In the genomic region with DNA sequence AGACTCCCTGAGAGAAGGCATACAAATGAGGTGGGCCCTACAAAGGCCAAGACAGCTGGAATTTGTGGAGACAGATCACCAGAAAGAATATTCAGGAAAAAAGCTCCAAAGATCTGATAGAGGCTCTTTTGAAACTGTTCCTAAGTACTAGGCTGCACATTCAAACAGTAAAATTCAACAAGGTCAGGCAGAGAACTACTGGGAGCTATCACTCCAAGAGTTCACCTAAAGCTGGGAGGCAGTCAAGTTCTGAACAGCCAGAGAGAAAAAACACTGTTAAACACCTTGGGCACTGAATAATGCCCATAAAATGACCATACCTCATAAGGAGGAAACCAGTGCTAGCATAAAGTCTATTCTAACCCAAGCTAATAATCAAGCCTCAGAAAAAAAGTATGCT, we compare ENCODE assay signal across 27 cellular contexts. TPM values are rescaled to one million over a fixed set of nuclear protein-coding genes. Genes with fewer than 3 reads are reported as not detected.
DNase-seq lines count a peak whose midpoint lies in the region; ATAC-seq and TF ChIP-seq lines count a peak whose summit lies in the region.
"Had no signal": no experiment of that assay in that cellular context is flagged by ENCODE, and none has a peak within 500 bp of the region (broad histone marks: within the 10 kb centered on the region; RNA-seq: fewer than 3 reads in every experiment).

No MANE protein-coding gene starts in this region.

- no peaks in the 10 kb centered on the region for H3K9me3 ChIP-seq in ectodermal cell (ENCODE audit: control insufficient read depth, low read length)
- H3K9me3 ChIP-seq: adrenal gland, BE2C, right lobe of liver had no signal

- H3K27me3 Mint-ChIP-seq in CD14-positive monocyte (ENCODE audit: low read depth in 3 of 3) (no peaks in the 10 kb centered on the region), GM23338 (ENCODE audit: insufficient read depth, low read depth, poor library complexity) (no peaks in the 10 kb centered on the region)
- no peaks in the 10 kb centered on the region for H3K27me3 Mint-ChIP-seq in naive thymus-derived CD8-positive, alpha-beta T cell
- H3K27me3 Mint-ChIP-seq: activated CD8-positive, alpha-beta memory T cell treated with anti-CD3 and anti-CD28 coated beads, Interleukin-2, amount 10 ng/mL, durations not matched to agents 7 days and 5 days; brain had no signal

- intact Hi-C loops in CD14-positive monocyte (cut with micrococcal nuclease): no loop called here

- no peaks in the 10 kb centered on the region for H3K27me3 ChIP-seq in GM23338 (ENCODE audit: insufficient read depth)
- no peaks in the 10 kb centered on the region for H3K27me3 ChIP-seq in ectodermal cell (ENCODE audit: control insufficient read depth, insufficient read depth, low read length, poor library complexity, severe bottlenecking)
- H3K27me3 ChIP-seq: adrenal gland, BE2C, right lobe of liver, transverse colon had no signal

- H3K9me3 Mint-ChIP-seq in CD14-positive monocyte (peaks cover 9 to 26% (median 22%) of the 10 kb centered on the region in 7 donors), GM23338 (peaks cover 28% of the 10 kb centered on the region)
- peaks cover 0 to 33% (median 9%) of the 10 kb centered on the region in 9 donors for H3K9me3 Mint-ChIP-seq in naive thymus-derived CD8-positive, alpha-beta T cell

- H3K27ac Mint-ChIP-seq in CD14-positive monocyte (peak overlapping the region in 4 of 7 donors; percentile 21 to 84 (median 58)), GM23338 (peak overlapping the region; percentile 74)
- peak overlapping the region in 2 of 10 donors; percentile 35 to 67 for H3K27ac Mint-ChIP-seq in naive thymus-derived CD8-positive, alpha-beta T cell
- H3K27ac Mint-ChIP-seq: activated CD8-positive, alpha-beta memory T cell treated with anti-CD3 and anti-CD28 coated beads, Interleukin-2, amount 10 ng/mL, durations not matched to agents 7 days and 5 days; brain; HFFc6 had no signal

- no peaks in the 10 kb centered on the region for H3K9me2 ChIP-seq in GM23338 (ENCODE audit: insufficient read depth)

- H2AFZ ChIP-seq in GM23338: no peak overlapping the region

- no peak for DNase-seq in CD14-positive monocyte (ENCODE audit: low spot score)
- no peak for DNase-seq in GM23338 (ENCODE audit: low spot score)
- DNase-seq in naive thymus-derived CD8-positive, alpha-beta T cell: no peak
- DNase-seq in NCI-H774 (lab: John Stamatoyannopoulos, UW): no peak
- DNase-seq in NOMO-1 treated with dmso at 0.1 percent for 144 hours (lab: John Stamatoyannopoulos, UW; ENCODE audit: unreplicated experiment): no peak
- no peak for DNase-seq in epidermal melanocyte (ENCODE audit: insufficient read length, low spot score)
- DNase-seq: ACHN; activated CD4-positive, alpha-beta T cell treated with anti-CD3 and anti-CD28 coated beads, Interleukin-2, amount 50 U/mL, for 4 hours; activated CD8-positive, alpha-beta memory T cell treated with anti-CD3 and anti-CD28 coated beads, Interleukin-2, amount 10 ng/mL, durations not matched to agents 7 days and 5 days; activated T-cell treated with anti-CD3 and anti-CD28 coated beads, Interleukin-2, amount 50 U/mL, for 4 hours; adrenal gland; BE2C; HFFc6; hippocampal formation; NCI-H1092 treated with DMSO at 0.1 percent for 48 hours; NCI-H1694 treated with DMSO at 0.1 percent for 48 hours; NCI-H446; NCI-H748 treated with DMSO at 0.1 percent for 48 hours; right lobe of liver; RPMI8226; stimulated activated CD4-positive, alpha-beta T cell treated with anti-CD3 and anti-CD28 coated beads, Interleukin-12 subunit alpha, Interleukin-12 subunit beta, amount 100 ng/mL, for 4 hours; stimulated activated CD4-positive, alpha-beta T cell treated with anti-CD3 and anti-CD28 coated beads, Interleukin-4, amount 100 ng/mL, for 24 hours; transverse colon had no signal

- H3K4me1 ChIP-seq in GM23338 (ENCODE audit: insufficient read depth): peaks cover 48% of the 10 kb centered on the region
- peaks cover 39% of the 10 kb centered on the region for H3K4me1 ChIP-seq in ectodermal cell (ENCODE audit: control insufficient read depth, insufficient read depth, low read length)

- peak overlapping the region; percentile 42; the same call in 1 of the 2 replicates for H3K4me2 ChIP-seq in GM23338

- TF ChIP-seq CTCF in CD14-positive monocyte (IDR thresholded peaks at IDR 0.05) (no peak), GM23338 (conservative IDR thresholded peaks at IDR 0.05; ENCODE audit: low read depth in 2 of 2) (no peak)

- peaks cover 0 to 5% of the 10 kb centered on the region in 2 donors for H3K36me3 Mint-ChIP-seq in CD14-positive monocyte
- H3K36me3 Mint-ChIP-seq in GM23338 (ENCODE audit: low read depth): peaks cover 35% of the 10 kb centered on the region
- peaks cover 4 to 17% (median 12%) of the 10 kb centered on the region in 3 donors for H3K36me3 Mint-ChIP-seq in naive thymus-derived CD8-positive, alpha-beta T cell

- POLR2A ChIA-PET in naive thymus-derived CD8-positive, alpha-beta T cell (lab: Charles Lee): no interaction called here

- H3F3A ChIP-seq in GM23338 (replicated peaks; ENCODE audit: low read depth): no peaks in the 10 kb centered on the region

- H3K36me3 ChIP-seq in GM23338 (ENCODE audit: insufficient read depth) (no peaks in the 10 kb centered on the region), ectodermal cell (ENCODE audit: control insufficient read depth, insufficient read depth, low read length) (no peaks in the 10 kb centered on the region)
- H3K36me3 ChIP-seq: adrenal gland, BE2C, right lobe of liver, transverse colon had no signal

- ATAC-seq in GM23338 (no peak), HG03045 (IDR thresholded peaks at IDR 0.05; ENCODE audit: unreplicated experiment) (no peak)
- no peak for ATAC-seq in naive thymus-derived CD8-positive, alpha-beta T cell
- ATAC-seq: activated CD4-positive, CD25-positive, alpha-beta regulatory T cell treated with anti-CD3 and anti-CD28 coated beads, Interleukin-2, amount 50 U/mL, for 24 hours; activated CD8-positive, alpha-beta memory T cell treated with anti-CD3 and anti-CD28 coated beads, Interleukin-2, amount 10 ng/mL, durations not matched to agents 7 days and 5 days; activated T-cell treated with anti-CD3 and anti-CD28 coated beads, Interleukin-2, amount 50 U/mL, for 4 hours had no signal

- H3K4me3 ChIP-seq in GM23338 (no peak overlapping the region), ectodermal cell (ENCODE audit: insufficient read depth, low read depth, low read length) (no peak overlapping the region)
- H3K4me3 ChIP-seq: adrenal gland, right lobe of liver, transverse colon had no signal

- H3K79me2 ChIP-seq in GM23338 (replicated peaks; ENCODE audit: insufficient read depth): peaks cover 97% of the 10 kb centered on the region

- peaks cover 26% of the 10 kb centered on the region; the same call in 1 of the 2 replicates for H4K20me1 ChIP-seq in GM23338 (replicated peaks; ENCODE audit: insufficient read depth)

- H3K27ac ChIP-seq in GM23338 (ENCODE audit: low read depth) (no peak overlapping the region), ectodermal cell (ENCODE audit: insufficient read depth, low read depth, low read length, poor library complexity, severe bottlenecking) (peak overlapping the region; percentile 22)
- H3K27ac ChIP-seq: right lobe of liver, transverse colon had no signal

- H3K4me3 Mint-ChIP-seq in CD14-positive monocyte (no peak overlapping the region), GM23338 (no peak overlapping the region)
- H3K4me3 Mint-ChIP-seq in naive thymus-derived CD8-positive, alpha-beta T cell: peak overlapping the region in 6 of 10 donors; percentile 7 to 34 (median 23)
- H3K4me3 Mint-ChIP-seq: activated CD8-positive, alpha-beta memory T cell treated with anti-CD3 and anti-CD28 coated beads, Interleukin-2, amount 10 ng/mL, durations not matched to agents 7 days and 5 days; activated T-cell treated with anti-CD3 and anti-CD28 coated beads, Interleukin-2, amount 50 U/mL, for 4 hours; brain; HFFc6 had no signal

- H3K4me1 Mint-ChIP-seq in CD14-positive monocyte (peaks cover 53% of the 10 kb centered on the region), GM23338 (peaks cover 50% of the 10 kb centered on the region)
- H3K4me1 Mint-ChIP-seq in naive thymus-derived CD8-positive, alpha-beta T cell: peaks cover 26 to 80% (median 62%) of the 10 kb centered on the region in 4 donors

TF ChIP-seq in GM23338, 12 proteins besides CTCF, POLR2A, EP300 and RAD21:
- no peak for TF ChIP-seq EZH2phosphoT487 (IDR thresholded peaks at IDR 0.05; ENCODE audit: unreplicated experiment)

RNA-seq across cellular contexts. Expression of a gene that starts 28.6 kb away (rescaled TPM):
- 1 to 10 TPM; 4.4 to 7.5 TPM for polyA plus RNA-seq in CD14-positive monocyte
- 73.6 and 90.7 TPM in 2 replicates for total RNA-seq in GM23338 (2014; rRNA removed; shearing (Covaris generic))
- polyA plus RNA-seq in GM23338 (2016; fragmentation: Nextera tagmentation; extraction: Ambion mirVana): 18.7 and 20.9 TPM in 2 replicates
- polyA plus RNA-seq in ectodermal cell (2013, experiment 1 of 4): 85.2 TPM
- polyA plus RNA-seq in ectodermal cell (2013, experiment 2 of 4): 101 TPM
- 54.1 TPM for polyA plus RNA-seq in ectodermal cell (2013, experiment 3 of 4)
- 59.9 TPM for polyA plus RNA-seq in ectodermal cell (2013, experiment 4 of 4)
- total RNA-seq in naive thymus-derived CD8-positive, alpha-beta T cell: 100 to 1,000 TPM; 164 TPM
- 1 to 10 TPM; 5.1 to 6.7 (median 6.1) TPM for polyA plus RNA-seq in naive thymus-derived CD8-positive, alpha-beta T cell

Comparison
In these comparisons a context has a peak if more than half of its experiments do, and no peak if none do; other contexts are left out.
1. H3K4me3 Mint-ChIP-seq: peak in naive thymus-derived CD8-positive, alpha-beta T cell (6 of 10); none in CD14-positive monocyte (0 of 2) and GM23338 (single experiment).